In genomic region chr5:87408219-87408618, GRCh38 we compare ENCODE assay signal across 26 cellular contexts. TPM values are rescaled to one million over a fixed set of nuclear protein-coding genes. Genes with fewer than 3 reads are reported as not detected.
DNase-seq lines count a peak whose midpoint lies in the region; ATAC-seq lines count a peak whose summit lies in the region.
"Had no signal": no experiment of that assay in that cellular context is flagged by ENCODE, and none has a peak within 500 bp of the region (broad histone marks: within the 10 kb centered on the region; RNA-seq: fewer than 3 reads in every experiment).

No MANE protein-coding gene starts in this region.

- CTCF ChIA-PET in activated CD8-positive, alpha-beta memory T cell treated with anti-CD3 and anti-CD28 coated beads, Interleukin-2, amount 10 ng/mL, durations not matched to agents 7 days and 5 days (lab: Charles Lee): interaction anchor here (0.7 kb wide), 1 partner anchor 161 kb away, joined by 4 read pairs; no protein-coding TSS in a partner anchor
- CTCF ChIA-PET in CD4-positive, alpha-beta memory T cell (lab: Charles Lee; ENCODE audit: partially characterized antibody): interaction anchor here (1.3 kb wide), 1 partner anchor 8 kb away, joined by 4 read pairs; no protein-coding TSS in a partner anchor
- CTCF ChIA-PET in naive thymus-derived CD4-positive, alpha-beta T cell (lab: Charles Lee): interaction anchor here (0.6 kb wide), 1 partner anchor 312 kb away, joined by 3 read pairs; no protein-coding TSS in a partner anchor

- H3K27me3 Mint-ChIP-seq in activated CD8-positive, alpha-beta memory T cell treated with anti-CD3 and anti-CD28 coated beads, Interleukin-2, amount 10 ng/mL, durations not matched to agents 7 days and 5 days: no peaks in the 10 kb centered on the region
- H3K27me3 Mint-ChIP-seq in CD4-positive, alpha-beta memory T cell: no peaks in the 10 kb centered on the region
- no peaks in the 10 kb centered on the region for H3K27me3 Mint-ChIP-seq in activated T-helper 17 cell treated with anti-CD3 and anti-CD28 coated beads, Interleukin-2, amount 50 U/mL, for 72 hours
- H3K27me3 Mint-ChIP-seq in naive thymus-derived CD4-positive, alpha-beta T cell: no peaks in the 10 kb centered on the region
- H3K27me3 Mint-ChIP-seq: stimulated activated naive B cell treated with anti-CD40 and anti-IgM and Interleukin-4, amounts not matched to agents 10 μg/mL and 1 μg/mL and 100 μg/mL, for 72 hours had no signal

- peaks cover 69% of the 10 kb centered on the region for H3K4me1 ChIP-seq in CD4-positive, alpha-beta memory T cell (ENCODE audit: insufficient read depth, low read length)
- peaks cover 23 to 38% of the 10 kb centered on the region in 2 donors for H3K4me1 ChIP-seq in naive thymus-derived CD4-positive, alpha-beta T cell (ENCODE audit: control insufficient read depth in 2 of 2, insufficient read depth in 2 of 2, low read length in 2 of 2)

- peaks cover 60% of the 10 kb centered on the region for H3K4me1 Mint-ChIP-seq in activated CD8-positive, alpha-beta memory T cell treated with anti-CD3 and anti-CD28 coated beads, Interleukin-2, amount 10 ng/mL, durations not matched to agents 7 days and 5 days
- peaks cover 58 to 88% (median 66%) of the 10 kb centered on the region in 4 donors for H3K4me1 Mint-ChIP-seq in CD4-positive, alpha-beta memory T cell
- H3K4me1 Mint-ChIP-seq in activated T-helper 17 cell treated with anti-CD3 and anti-CD28 coated beads, Interleukin-2, amount 50 U/mL, for 72 hours: peaks cover 53% of the 10 kb centered on the region
- peaks cover 42 to 79% (median 71%) of the 10 kb centered on the region in 7 donors for H3K4me1 Mint-ChIP-seq in naive thymus-derived CD4-positive, alpha-beta T cell

- peaks cover 60% of the 10 kb centered on the region for H3K36me3 Mint-ChIP-seq in activated CD8-positive, alpha-beta memory T cell treated with anti-CD3 and anti-CD28 coated beads, Interleukin-2, amount 10 ng/mL, durations not matched to agents 7 days and 5 days
- H3K36me3 Mint-ChIP-seq in CD4-positive, alpha-beta memory T cell: peaks cover 59 to 83% of the 10 kb centered on the region in 2 donors
- peaks cover 94% of the 10 kb centered on the region for H3K36me3 Mint-ChIP-seq in activated T-helper 17 cell treated with anti-CD3 and anti-CD28 coated beads, Interleukin-2, amount 50 U/mL, for 72 hours (ENCODE audit: low read depth)
- H3K36me3 Mint-ChIP-seq in naive thymus-derived CD4-positive, alpha-beta T cell: peaks cover 14 to 53% (median 27%) of the 10 kb centered on the region in 5 donors

- peaks cover 52% of the 10 kb centered on the region for H3K36me3 ChIP-seq in CD4-positive, alpha-beta memory T cell (ENCODE audit: insufficient read depth, low read length)
- H3K36me3 ChIP-seq in naive thymus-derived CD4-positive, alpha-beta T cell (ENCODE audit: control insufficient read depth in 2 of 3, insufficient read depth in 3 of 3, low read length in 3 of 3): peaks cover 17 to 72% (median 29%) of the 10 kb centered on the region in 3 experiments

- peak overlapping the region; percentile 51 for H3K27ac ChIP-seq in CD4-positive, alpha-beta memory T cell (ENCODE audit: low read depth, low read length)
- peak overlapping the region; percentile 42 for H3K27ac ChIP-seq in naive thymus-derived CD4-positive, alpha-beta T cell (ENCODE audit: low read depth, low read length)
- H3K27ac ChIP-seq: adrenal gland, body of pancreas, hepatocyte, neural progenitor cell, skin epidermis, suprapubic skin, upper lobe of right lung had no signal

- H3K4me3 Mint-ChIP-seq in activated CD8-positive, alpha-beta memory T cell treated with anti-CD3 and anti-CD28 coated beads, Interleukin-2, amount 10 ng/mL, durations not matched to agents 7 days and 5 days: no peak overlapping the region
- H3K4me3 Mint-ChIP-seq in CD4-positive, alpha-beta memory T cell: peak overlapping the region in 7 of 8 donors; percentile 0 to 78 (median 23)
- H3K4me3 Mint-ChIP-seq in activated T-helper 17 cell treated with anti-CD3 and anti-CD28 coated beads, Interleukin-2, amount 50 U/mL, for 72 hours: peak overlapping the region; percentile 26
- H3K4me3 Mint-ChIP-seq in naive thymus-derived CD4-positive, alpha-beta T cell: peak overlapping the region in 5 of 10 donors; percentile 6 to 37 (median 24)
- H3K4me3 Mint-ChIP-seq: GM23338; neural progenitor cell; stimulated activated naive B cell treated with anti-CD40 and anti-IgM and Interleukin-4, amounts not matched to agents 10 μg/mL and 1 μg/mL and 100 μg/mL, for 72 hours; T-helper 1 cell treated with Interleukin-12 subunit alpha and Interleukin-12 subunit beta and Interleukin-4 antibody, amounts not matched to agents 30 μg/mL and 1 μg/mL, for 36 hours had no signal

- no peak for ATAC-seq in activated CD8-positive, alpha-beta memory T cell treated with anti-CD3 and anti-CD28 coated beads, Interleukin-2, amount 10 ng/mL, durations not matched to agents 7 days and 5 days
- ATAC-seq in activated T-helper 17 cell treated with anti-CD3 and anti-CD28 coated beads, Interleukin-2, amount 50 U/mL, for 72 hours (replicated peaks): no peak
- ATAC-seq in naive thymus-derived CD4-positive, alpha-beta T cell: no peak
- ATAC-seq in left cardiac atrium (no peak), HG02840 (IDR thresholded peaks at IDR 0.05; ENCODE audit: low FRiP score, unreplicated experiment) (no peak)
- ATAC-seq: activated CD4-positive, CD25-positive, alpha-beta regulatory T cell treated with anti-CD3 and anti-CD28 coated beads, Interleukin-2, amount 50 U/mL, for 24 hours; body of pancreas; GM23338; mucosa of descending colon; Right ventricle myocardium inferior; stimulated activated naive B cell treated with anti-CD40 and anti-IgM and Interleukin-4, amounts not matched to agents 10 μg/mL and 1 μg/mL and 100 μg/mL, for 72 hours; upper lobe of right lung had no signal

- no peaks in the 10 kb centered on the region for H3K27me3 ChIP-seq in CD4-positive, alpha-beta memory T cell (ENCODE audit: insufficient read depth, low read length)
- no peaks in the 10 kb centered on the region for H3K27me3 ChIP-seq in naive thymus-derived CD4-positive, alpha-beta T cell (ENCODE audit: control insufficient read depth in 2 of 2, insufficient read depth in 2 of 2, low read length in 2 of 2)
- H3K27me3 ChIP-seq: adrenal gland, body of pancreas, hepatocyte, neural progenitor cell, suprapubic skin, upper lobe of right lung had no signal

- no peak overlapping the region for H3K4me3 ChIP-seq in CD4-positive, alpha-beta memory T cell (ENCODE audit: low read length in 2 of 2)
- H3K4me3 ChIP-seq in naive thymus-derived CD4-positive, alpha-beta T cell (ENCODE audit: low read length): no peak overlapping the region
- H3K4me3 ChIP-seq: adrenal gland, body of pancreas, GM23338, hepatocyte, mucosa of descending colon, neural progenitor cell, skin epidermis, suprapubic skin, upper lobe of right lung had no signal

- peak overlapping the region; percentile 2 for H3K27ac Mint-ChIP-seq in activated CD8-positive, alpha-beta memory T cell treated with anti-CD3 and anti-CD28 coated beads, Interleukin-2, amount 10 ng/mL, durations not matched to agents 7 days and 5 days
- H3K27ac Mint-ChIP-seq in CD4-positive, alpha-beta memory T cell: peak overlapping the region; percentile 72 to 97 (median 86)
- peak overlapping the region; percentile 27 for H3K27ac Mint-ChIP-seq in activated T-helper 17 cell treated with anti-CD3 and anti-CD28 coated beads, Interleukin-2, amount 50 U/mL, for 72 hours
- H3K27ac Mint-ChIP-seq in naive thymus-derived CD4-positive, alpha-beta T cell: peak overlapping the region in 8 of 9 donors; percentile 60 to 89 (median 74)
- H3K27ac Mint-ChIP-seq: GM23338; neural progenitor cell; T-helper 1 cell treated with Interleukin-12 subunit alpha and Interleukin-12 subunit beta and Interleukin-4 antibody, amounts not matched to agents 30 μg/mL and 1 μg/mL, for 36 hours had no signal

- intact Hi-C loops in CD4-positive, alpha-beta memory T cell (cut with micrococcal nuclease): no loop called here
- intact Hi-C loops in naive thymus-derived CD4-positive, alpha-beta T cell (cut with micrococcal nuclease): no loop called here
- intact Hi-C loops in left cardiac atrium (cut with DNase I): no loop called here

- POLR2A ChIA-PET in CD4-positive, alpha-beta memory T cell (lab: Charles Lee; ENCODE audit: partially characterized antibody): no interaction called here
- POLR2A ChIA-PET in naive thymus-derived CD4-positive, alpha-beta T cell (lab: Charles Lee): interaction anchor here (0.7 to 0.9 kb wide), 2 partner anchors 8 to 269 kb away, joined by 3 read pairs; no protein-coding TSS in a partner anchor

- no peaks in the 10 kb centered on the region for H3K9me3 Mint-ChIP-seq in activated CD8-positive, alpha-beta memory T cell treated with anti-CD3 and anti-CD28 coated beads, Interleukin-2, amount 10 ng/mL, durations not matched to agents 7 days and 5 days (ENCODE audit: low read depth)
- H3K9me3 Mint-ChIP-seq in CD4-positive, alpha-beta memory T cell: peaks cover 0 to 1% (median 0%) of the 10 kb centered on the region in 8 donors
- no peaks in the 10 kb centered on the region for H3K9me3 Mint-ChIP-seq in activated T-helper 17 cell treated with anti-CD3 and anti-CD28 coated beads, Interleukin-2, amount 50 U/mL, for 72 hours
- H3K9me3 Mint-ChIP-seq in naive thymus-derived CD4-positive, alpha-beta T cell: peaks cover 0 to 1% (median 0%) of the 10 kb centered on the region in 11 donors
- H3K9me3 Mint-ChIP-seq: GM23338; neural progenitor cell; stimulated activated naive B cell treated with anti-CD40 and anti-IgM and Interleukin-4, amounts not matched to agents 10 μg/mL and 1 μg/mL and 100 μg/mL, for 72 hours; T-helper 1 cell treated with Interleukin-12 subunit alpha and Interleukin-12 subunit beta and Interleukin-4 antibody, amounts not matched to agents 30 μg/mL and 1 μg/mL, for 36 hours had no signal

- no peak for DNase-seq in activated CD8-positive, alpha-beta memory T cell treated with anti-CD3 and anti-CD28 coated beads, Interleukin-2, amount 10 ng/mL, durations not matched to agents 7 days and 5 days
- DNase-seq in activated CD8-positive, alpha-beta memory T cell treated with anti-CD3 and anti-CD28 coated beads for 24 hours: no peak
- DNase-seq in CD4-positive, alpha-beta memory T cell: peak in 3 of 5 donors; percentile 29 to 39 (median 33)
- no peak for DNase-seq in naive thymus-derived CD4-positive, alpha-beta T cell
- DNase-seq in left cardiac atrium (no peak), nucleus accumbens (lab: John Stamatoyannopoulos, UW) (no peak)
- DNase-seq: adrenal gland; body of pancreas; DMS 273 treated with DMSO at 0.1 percent for 48 hours; mucosa of descending colon; NCI-H2107; NCI-H345; NCI-H748 treated with DMSO at 0.1 percent for 48 hours; SK-N-SH; stimulated activated naive B cell treated with anti-CD40 and anti-IgM and Interleukin-4, amounts not matched to agents 10 μg/mL and 1 μg/mL and 100 μg/mL, for 72 hours; upper lobe of right lung had no signal

- H3K9me3 ChIP-seq in CD4-positive, alpha-beta memory T cell (ENCODE audit: control insufficient read depth in 1 of 2, low read length in 2 of 2): no peaks in the 10 kb centered on the region
- H3K9me3 ChIP-seq in naive thymus-derived CD4-positive, alpha-beta T cell (ENCODE audit: control insufficient read depth in 2 of 3, low read length in 3 of 3): no peaks in the 10 kb centered on the region
- H3K9me3 ChIP-seq: adrenal gland, body of pancreas, mucosa of descending colon, SK-N-SH, suprapubic skin, upper lobe of right lung had no signal

RNA-seq across cellular contexts. Expression of gene CCNH, which starts 4.5 kb away (rescaled TPM):
- total RNA-seq in activated CD8-positive, alpha-beta memory T cell treated with anti-CD3 and anti-CD28 coated beads, Interleukin-2, amount 10 ng/mL, durations not matched to agents 7 days and 5 days: 10 to 100 TPM; 62.4 to 67.3 TPM
- 10 to 100 TPM; 93.9 to 98.6 TPM for total RNA-seq in CD4-positive, alpha-beta memory T cell
- polyA plus RNA-seq in CD4-positive, alpha-beta memory T cell: 10 to 100 TPM; 54.1 to 58.4 TPM
- 10 to 100 TPM; 59.0 to 67.4 TPM for total RNA-seq in activated T-helper 17 cell treated with anti-CD3 and anti-CD28 coated beads, Interleukin-2, amount 50 U/mL, for 72 hours
- total RNA-seq in naive thymus-derived CD4-positive, alpha-beta T cell: 100 to 1,000 TPM in 4 of 5 experiments, 10 to 100 TPM in 1; 57.5 to 239 (median 113) TPM
- polyA plus RNA-seq in naive thymus-derived CD4-positive, alpha-beta T cell: 10 to 100 TPM; 55.7 to 64.9 TPM
- 10 to 100 TPM; 21.2 to 38.1 TPM for total RNA-seq in left cardiac atrium

Comparison
In these comparisons a context has a peak if more than half of its experiments do, and no peak if none do; other contexts are left out.
1. DNase-seq: peak in CD4-positive, alpha-beta memory T cell (3 of 5); none in activated CD8-positive, alpha-beta memory T cell treated with anti-CD3 and anti-CD28 coated beads, Interleukin-2, amount 10 ng/mL, durations not matched to agents 7 days and 5 days (single experiment), activated CD8-positive, alpha-beta memory T cell treated with anti-CD3 and anti-CD28 coated beads for 24 hours (single experiment), naive thymus-derived CD4-positive, alpha-beta T cell (0 of 9), left cardiac atrium (single experiment) and nucleus accumbens (0 of 56).
2. H3K27ac Mint-ChIP-seq: peak in every context shown above with its lines; median percentile 86 in CD4-positive, alpha-beta memory T cell; 74 in naive thymus-derived CD4-positive, alpha-beta T cell; 27 in activated T-helper 17 cell treated with anti-CD3 and anti-CD28 coated beads, Interleukin-2, amount 50 U/mL, for 72 hours; 2 in activated CD8-positive, alpha-beta memory T cell treated with anti-CD3 and anti-CD28 coated beads, Interleukin-2, amount 10 ng/mL, durations not matched to agents 7 days and 5 days.